Comparison of ENCODE assay signal across 8 cellular contexts in genomic region chr1:67367370-67368345, GRCh38. TPM values are rescaled to one million over a fixed set of nuclear protein-coding genes. Genes with fewer than 3 reads are reported as not detected.
A peak's percentile ranks its signal among the peaks of the same experiment; 100 is the strongest.
DNase-seq lines count a peak whose midpoint lies in the region; ATAC-seq lines count a peak whose summit lies in the region.

No MANE protein-coding gene starts in this region.

- peak; percentile 29 for ATAC-seq in left ventricle myocardium superior
- no peak for ATAC-seq in GM18867 (IDR thresholded peaks at IDR 0.05; ENCODE audit: unreplicated experiment)
- no peak for ATAC-seq in GM21786 (IDR thresholded peaks at IDR 0.05; ENCODE audit: unreplicated experiment)

- intact Hi-C loops in left ventricle myocardium superior (cut with micrococcal nuclease) = no loop called here

- peak; percentile 17 for DNase-seq in AG08395 (ENCODE audit: low spot score)
- peak; percentile 74 for DNase-seq in HT-29 (ENCODE audit: low spot score)
- DNase-seq in SHP77 treated with DMSO at 0.1 percent for 48 hours (lab: John Stamatoyannopoulos, UW) = peak; percentile 70
- DNase-seq in left ventricle myocardium superior = peak; percentile 49
- no peak for DNase-seq in activated effector memory CD4-positive, alpha-beta T cell treated with anti-CD3 and anti-CD28 coated beads, Interleukin-2, amount 50 U/mL, for 16 hours
- no peak for DNase-seq in NCI-H1930 (lab: John Stamatoyannopoulos, UW)

RNA-seq across cellular contexts. Expression of gene IL12RB2, which starts 60.0 kb away (rescaled TPM):
- total RNA-seq in HT-29 (2014; rRNA removed; shearing (Covaris generic)) = not detected in 2 replicates
- total RNA-seq in left ventricle myocardium superior = 0.37 TPM

Comparison
In these comparisons a context has a peak if more than half of its experiments do, and no peak if none do; other contexts are left out.
1. DNase-seq: peak in AG08395 (single experiment), HT-29 (single experiment), SHP77 treated with DMSO at 0.1 percent for 48 hours (single experiment) and left ventricle myocardium superior (single experiment); none in activated effector memory CD4-positive, alpha-beta T cell treated with anti-CD3 and anti-CD28 coated beads, Interleukin-2, amount 50 U/mL, for 16 hours (single experiment) and NCI-H1930 (0 of 2).